ENCODE assay signal across 1 cellular context in the genomic region with DNA sequence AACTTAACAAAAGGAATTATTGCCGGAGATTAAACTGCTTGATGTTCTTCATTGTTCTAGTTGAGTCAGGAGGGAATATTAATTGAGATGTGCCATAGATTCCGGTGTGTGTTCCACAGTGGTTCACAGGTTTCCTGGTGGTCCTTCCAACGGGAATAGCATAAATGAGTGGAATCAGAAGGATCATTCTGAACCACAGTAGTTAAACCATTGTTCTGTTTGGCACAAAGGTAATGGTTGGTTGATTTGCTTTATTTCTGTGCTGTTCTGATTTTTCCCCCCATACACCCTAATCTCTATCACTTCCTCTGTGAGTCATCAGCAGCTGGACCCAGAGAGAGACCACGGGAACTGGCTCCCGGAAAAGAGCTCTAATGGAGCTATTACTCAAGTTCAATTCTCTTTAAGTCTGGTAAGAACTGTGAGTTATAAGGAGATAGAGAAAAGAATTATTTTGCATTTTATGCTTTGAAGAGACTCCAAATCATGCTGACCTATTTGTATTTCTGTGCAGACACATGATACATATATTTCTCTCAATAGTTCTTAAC.
TF ChIP-seq lines count a peak whose summit lies in the region.

No MANE protein-coding gene starts in this region.

TF ChIP-seq in GM12878, 131 proteins besides CTCF, POLR2A, EP300 and RAD21 (continued from another document):
- TF ChIP-seq SMARCA5 (IDR thresholded peaks at IDR 0.05), result no peak
- TF ChIP-seq CBFB (IDR thresholded peaks at IDR 0.05; ENCODE audit: low read depth), result no peak
- no peak for TF ChIP-seq ELK1 (IDR thresholded peaks at IDR 0.05; ENCODE audit: low read depth, low read length)
- no peak for TF ChIP-seq DPF2 (IDR thresholded peaks at IDR 0.05)
- no peak for TF ChIP-seq LARP7 (IDR thresholded peaks at IDR 0.05)
- TF ChIP-seq, protein P1, sequence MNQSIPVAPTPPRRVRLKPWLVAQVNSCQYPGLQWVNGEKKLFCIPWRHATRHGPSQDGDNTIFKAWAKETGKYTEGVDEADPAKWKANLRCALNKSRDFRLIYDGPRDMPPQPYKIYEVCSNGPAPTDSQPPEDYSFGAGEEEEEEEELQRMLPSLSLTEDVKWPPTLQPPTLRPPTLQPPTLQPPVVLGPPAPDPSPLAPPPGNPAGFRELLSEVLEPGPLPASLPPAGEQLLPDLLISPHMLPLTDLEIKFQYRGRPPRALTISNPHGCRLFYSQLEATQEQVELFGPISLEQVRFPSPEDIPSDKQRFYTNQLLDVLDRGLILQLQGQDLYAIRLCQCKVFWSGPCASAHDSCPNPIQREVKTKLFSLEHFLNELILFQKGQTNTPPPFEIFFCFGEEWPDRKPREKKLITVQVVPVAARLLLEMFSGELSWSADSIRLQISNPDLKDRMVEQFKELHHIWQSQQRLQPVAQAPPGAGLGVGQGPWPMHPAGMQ (IDR thresholded peaks at IDR 0.05; ENCODE audit: borderline replicate concordance), result no peak
- TF ChIP-seq RFX5 (IDR thresholded peaks at IDR 0.05; ENCODE audit: low read depth, low read length), result no peak
- TF ChIP-seq CEBPZ (IDR thresholded peaks at IDR 0.05; ENCODE audit: low read depth, low read length), result no peak
- TF ChIP-seq PML (IDR thresholded peaks at IDR 0.05; ENCODE audit: low read length), result no peak
- TF ChIP-seq PAX5 (IDR thresholded peaks at IDR 0.05; ENCODE audit: borderline replicate concordance, low read depth, low read length), result no peak
- TF ChIP-seq, protein P2, sequence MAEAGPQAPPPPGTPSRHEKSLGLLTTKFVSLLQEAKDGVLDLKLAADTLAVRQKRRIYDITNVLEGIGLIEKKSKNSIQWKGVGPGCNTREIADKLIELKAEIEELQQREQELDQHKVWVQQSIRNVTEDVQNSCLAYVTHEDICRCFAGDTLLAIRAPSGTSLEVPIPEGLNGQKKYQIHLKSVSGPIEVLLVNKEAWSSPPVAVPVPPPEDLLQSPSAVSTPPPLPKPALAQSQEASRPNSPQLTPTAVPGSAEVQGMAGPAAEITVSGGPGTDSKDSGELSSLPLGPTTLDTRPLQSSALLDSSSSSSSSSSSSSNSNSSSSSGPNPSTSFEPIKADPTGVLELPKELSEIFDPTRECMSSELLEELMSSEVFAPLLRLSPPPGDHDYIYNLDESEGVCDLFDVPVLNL (IDR thresholded peaks at IDR 0.05; ENCODE audit: low read depth, low read length), result no peak
- TF ChIP-seq, protein P3, sequence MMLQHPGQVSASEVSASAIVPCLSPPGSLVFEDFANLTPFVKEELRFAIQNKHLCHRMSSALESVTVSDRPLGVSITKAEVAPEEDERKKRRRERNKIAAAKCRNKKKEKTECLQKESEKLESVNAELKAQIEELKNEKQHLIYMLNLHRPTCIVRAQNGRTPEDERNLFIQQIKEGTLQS (IDR thresholded peaks at IDR 0.05; ENCODE audit: borderline replicate concordance, extremely low read depth, low read depth, low read length), result no peak
- TF ChIP-seq CBX3 (IDR thresholded peaks at IDR 0.05; ENCODE audit: borderline replicate concordance, low read depth), result no peak
